ENCODE assay signal across 11 cellular contexts in the genomic region with DNA sequence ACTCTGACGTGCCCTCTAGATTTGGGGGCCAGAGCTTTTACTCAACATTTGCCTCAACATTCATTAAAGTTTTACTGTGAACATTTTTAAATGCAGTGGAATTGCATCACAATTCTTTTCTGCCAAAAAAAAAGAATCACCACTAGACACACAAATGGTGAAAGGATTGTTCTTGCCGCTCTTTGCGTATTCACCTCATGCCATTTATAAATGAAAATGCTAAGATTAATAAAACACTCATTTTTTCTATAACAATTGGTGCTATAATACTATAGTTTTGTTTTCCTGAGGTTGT. TPM values are rescaled to one million over a fixed set of nuclear protein-coding genes. Genes with fewer than 3 reads are reported as not detected.
DNase-seq lines count a peak whose midpoint lies in the region; ATAC-seq and TF ChIP-seq lines count a peak whose summit lies in the region.
"Had no signal": no experiment of that assay in that cellular context is flagged by ENCODE, and none has a peak within 500 bp of the region (broad histone marks: within the 10 kb centered on the region; RNA-seq: fewer than 3 reads in every experiment).

No MANE protein-coding gene starts in this region.

- no peak overlapping the region for H2BK15ac ChIP-seq in mesenchymal stem cell (ENCODE audit: low read depth, poor library complexity, severe bottlenecking)

- no peak for ATAC-seq in activated CD8-positive, alpha-beta memory T cell treated with anti-CD3 and anti-CD28 coated beads, Interleukin-2, amount 10 ng/mL, durations not matched to agents 7 days and 5 days

- no peaks in the 10 kb centered on the region for H3K9me3 Mint-ChIP-seq in activated CD8-positive, alpha-beta memory T cell treated with anti-CD3 and anti-CD28 coated beads, Interleukin-2, amount 10 ng/mL, durations not matched to agents 7 days and 5 days (ENCODE audit: low read depth)
- H3K9me3 Mint-ChIP-seq: CD8-positive, alpha-beta memory T cell had no signal

- H2AFZ ChIP-seq in mesenchymal stem cell (ENCODE audit: low read depth, low read length) = no peak overlapping the region

- H3K27me3 Mint-ChIP-seq in activated CD8-positive, alpha-beta memory T cell treated with anti-CD3 and anti-CD28 coated beads, Interleukin-2, amount 10 ng/mL, durations not matched to agents 7 days and 5 days = peaks cover 12% of the 10 kb centered on the region

- H3K23ac ChIP-seq in mesenchymal stem cell (ENCODE audit: low read length in 2 of 2) = no peak overlapping the region

- peaks cover 0 to 4% of the 10 kb centered on the region in 2 experiments for H3K36me3 ChIP-seq in mesenchymal stem cell (ENCODE audit: control insufficient read depth in 1 of 2, insufficient read depth in 2 of 2, low read depth in 1 of 2, low read length in 2 of 2)
- no peaks in the 10 kb centered on the region for H3K36me3 ChIP-seq in subcutaneous abdominal adipose tissue (ENCODE audit: control insufficient read depth in 5 of 5, insufficient read depth in 5 of 5, low read length in 5 of 5)

- TF ChIP-seq CTCF in HFF-Myc (IDR thresholded peaks at IDR 0.05; ENCODE audit: low read depth, low read length, missing control alignments) = no peak

- H3K9ac ChIP-seq in mesenchymal stem cell (ENCODE audit: low read length) (peak overlapping the region; percentile 97), subcutaneous abdominal adipose tissue (ENCODE audit: low read length in 5 of 5) (peak overlapping the region in 3 of 5 donors; percentile 11 to 84 (median 78))

- no peak overlapping the region for H3K4me3 Mint-ChIP-seq in activated CD8-positive, alpha-beta memory T cell treated with anti-CD3 and anti-CD28 coated beads, Interleukin-2, amount 10 ng/mL, durations not matched to agents 7 days and 5 days
- H3K4me3 Mint-ChIP-seq: CD8-positive, alpha-beta memory T cell had no signal

- peak overlapping the region; percentile 23 for H3K27ac ChIP-seq in cingulate gyrus (ENCODE audit: low read depth, low read length)
- peak overlapping the region; percentile 99 for H3K27ac ChIP-seq in mesenchymal stem cell (ENCODE audit: low read length, poor library complexity, severe bottlenecking)
- H3K27ac ChIP-seq in subcutaneous abdominal adipose tissue (ENCODE audit: low read depth, low read length) = peak overlapping the region; percentile 87

- H3K27me3 ChIP-seq in mesenchymal stem cell (ENCODE audit: control insufficient read depth in 1 of 2, insufficient read depth in 1 of 2, low read length in 2 of 2) (no peaks in the 10 kb centered on the region), subcutaneous abdominal adipose tissue (ENCODE audit: control insufficient read depth in 5 of 5, insufficient read depth in 4 of 5, low read length in 5 of 5) (peaks cover 0 to 4% (median 0%) of the 10 kb centered on the region in 5 donors)

- H2AK5ac ChIP-seq in mesenchymal stem cell (ENCODE audit: low read length, severe bottlenecking) = no peak overlapping the region

- WGBS in mesenchymal stem cell = 58% methylated on average over 1 of the region's 3 CpGs

- H3K4me1 ChIP-seq in mesenchymal stem cell (ENCODE audit: control insufficient read depth, insufficient read depth, low read depth, low read length) (peaks cover 5% of the 10 kb centered on the region), subcutaneous abdominal adipose tissue (ENCODE audit: control insufficient read depth in 5 of 5, insufficient read depth in 5 of 5, low read length in 5 of 5) (peaks cover 2 to 18% (median 14%) of the 10 kb centered on the region in 5 donors)

- H3K36me3 Mint-ChIP-seq in activated CD8-positive, alpha-beta memory T cell treated with anti-CD3 and anti-CD28 coated beads, Interleukin-2, amount 10 ng/mL, durations not matched to agents 7 days and 5 days = no peaks in the 10 kb centered on the region
- H3K36me3 Mint-ChIP-seq: CD8-positive, alpha-beta memory T cell had no signal

- H2BK120ac ChIP-seq in mesenchymal stem cell (ENCODE audit: low read depth, low read length) = peak overlapping the region; percentile 74

- H3K14ac ChIP-seq in mesenchymal stem cell (ENCODE audit: low read length in 2 of 2) = no peak overlapping the region

- DNase-seq in HFF-Myc (ENCODE audit: extremely low read depth, low read depth) = no peak
- DNase-seq in mesenchymal stem cell = no peak
- no peak for DNase-seq in globus pallidus (ENCODE audit: low spot score)
- no peak for DNase-seq in amniotic stem cell (lab: John Stamatoyannopoulos, UW)
- no peak for DNase-seq in activated CD8-positive, alpha-beta memory T cell treated with anti-CD3 and anti-CD28 coated beads, Interleukin-2, amount 10 ng/mL, durations not matched to agents 7 days and 5 days
- DNase-seq in HPDE6-E6E7 (ENCODE audit: extremely low spot score) = no peak
- DNase-seq: activated CD4-positive, CD25-positive, alpha-beta regulatory T cell treated with anti-CD3 and anti-CD28 coated beads, Interleukin-2, amount 50 U/mL, for 72 hours; CD8-positive, alpha-beta memory T cell; NCI-H526 had no signal

- no peak overlapping the region for H4K91ac ChIP-seq in mesenchymal stem cell (ENCODE audit: low read length)

- H3K27ac Mint-ChIP-seq in activated CD8-positive, alpha-beta memory T cell treated with anti-CD3 and anti-CD28 coated beads, Interleukin-2, amount 10 ng/mL, durations not matched to agents 7 days and 5 days = no peak overlapping the region
- H3K27ac Mint-ChIP-seq: CD8-positive, alpha-beta memory T cell had no signal

- peak overlapping the region in 1 of 2 experiments; percentile 91 for H3K4ac ChIP-seq in mesenchymal stem cell (ENCODE audit: low read depth in 1 of 2, low read length in 2 of 2)

- peaks cover 8% of the 10 kb centered on the region for H3K79me1 ChIP-seq in mesenchymal stem cell (replicated peaks; ENCODE audit: low read length, poor library complexity, severe bottlenecking)

- H3K4me1 Mint-ChIP-seq in activated CD8-positive, alpha-beta memory T cell treated with anti-CD3 and anti-CD28 coated beads, Interleukin-2, amount 10 ng/mL, durations not matched to agents 7 days and 5 days = no peaks in the 10 kb centered on the region
- H3K4me1 Mint-ChIP-seq: CD8-positive, alpha-beta memory T cell had no signal

- H2BK12ac ChIP-seq in mesenchymal stem cell (ENCODE audit: low read length in 2 of 2) = peak overlapping the region in 1 of 2 experiments; percentile 88

- H3K4me3 ChIP-seq in HFF-Myc (replicated peaks; ENCODE audit: low read depth, low read length) (peak overlapping the region; percentile 48), mesenchymal stem cell (ENCODE audit: insufficient read depth in 1 of 2, low read depth in 1 of 2, low read length in 2 of 2) (peak overlapping the region in 1 of 2 experiments; percentile 83), subcutaneous abdominal adipose tissue (ENCODE audit: low read depth in 1 of 5, low read length in 5 of 5) (peak overlapping the region; percentile 51 to 86 (median 81))

- no peak overlapping the region for H2BK5ac ChIP-seq in mesenchymal stem cell (ENCODE audit: low read depth, low read length, poor library complexity, severe bottlenecking)

- no peaks in the 10 kb centered on the region for H3K9me3 ChIP-seq in mesenchymal stem cell (ENCODE audit: control insufficient read depth, low read length)
- no peaks in the 10 kb centered on the region for H3K9me3 ChIP-seq in subcutaneous abdominal adipose tissue (ENCODE audit: control insufficient read depth in 5 of 5, low read length in 5 of 5)

- CTCF ChIA-PET in activated CD8-positive, alpha-beta memory T cell treated with anti-CD3 and anti-CD28 coated beads, Interleukin-2, amount 10 ng/mL, durations not matched to agents 7 days and 5 days (lab: Charles Lee) = no interaction called here

- peak overlapping the region in 1 of 2 experiments; percentile 92 for H3K18ac ChIP-seq in mesenchymal stem cell (ENCODE audit: low read depth in 1 of 2, low read length in 2 of 2)

- H4K8ac ChIP-seq in mesenchymal stem cell (ENCODE audit: low read length) = no peak overlapping the region

- H3K4me2 ChIP-seq in mesenchymal stem cell (ENCODE audit: low read length, poor library complexity, severe bottlenecking) = peak overlapping the region; percentile 89

RNA-seq across cellular contexts. Expression of gene RHOJ, which starts 1.0 kb away (rescaled TPM):
- 13.5 TPM for polyA plus RNA-seq in mesenchymal stem cell (2013, experiment 1 of 2)
- polyA plus RNA-seq in mesenchymal stem cell (2013, experiment 2 of 2) = 13.2 TPM
- not detected for total RNA-seq in activated CD8-positive, alpha-beta memory T cell treated with anti-CD3 and anti-CD28 coated beads, Interleukin-2, amount 10 ng/mL, durations not matched to agents 7 days and 5 days
- total RNA-seq: CD8-positive, alpha-beta memory T cell had no signal
- polyA plus RNA-seq: CD8-positive, alpha-beta memory T cell had no signal

Comparison
In these comparisons a context has a peak if more than half of its experiments do, and no peak if none do; other contexts are left out.
1. H3K27ac ChIP-seq: peak in every context shown above with its lines; median percentile 99 in mesenchymal stem cell; 87 in subcutaneous abdominal adipose tissue; 23 in cingulate gyrus.